21 cellular contexts compared by ENCODE assay signal in the genomic region with DNA sequence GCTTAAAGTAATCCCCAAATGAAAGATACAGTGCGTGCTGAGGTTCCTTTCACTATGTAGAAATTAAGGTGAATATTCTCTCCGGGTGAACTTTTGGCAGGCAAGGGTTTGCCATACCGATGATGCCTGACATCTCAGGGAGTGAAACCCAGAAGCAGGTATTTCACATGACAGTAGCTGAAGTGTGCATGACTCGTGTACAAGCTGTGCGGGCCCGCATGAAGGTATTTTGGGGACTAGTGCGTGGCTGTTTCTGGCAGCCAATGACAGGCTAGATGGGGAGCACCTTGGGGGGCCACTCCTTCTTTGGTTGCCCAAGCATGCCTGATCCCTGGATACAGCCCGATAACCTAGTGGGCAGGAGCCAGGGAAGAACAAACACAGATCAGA.
"Had no signal": no experiment of that assay in that cellular context is flagged by ENCODE, and none has a peak within 500 bp of the region (broad histone marks: within the 10 kb centered on the region; RNA-seq: fewer than 3 reads in every experiment).

No MANE protein-coding gene starts in this region.

- DNase-seq: KBM-7, NCI-H1092, NCI-H1105 treated with DMSO at 0.1 percent for 48 hours, NCI-H1417 treated with DMSO at 0.1 percent for 48 hours, NCI-H146, NCI-H1694 treated with DMSO at 0.1 percent for 48 hours, NCI-H1930, NCI-H2081, NCI-H2171, NCI-H226, NCI-H446, NCI-H510A, NCI-H524 treated with DMSO at 0.1 percent for 48 hours, NCI-H69, NCI-H774, PC-3, SHP77 treated with DMSO at 0.1 percent for 48 hours, SJCRH30 had no signal

- H3K4me3 ChIP-seq: SJCRH30 had no signal

- H3K27me3 ChIP-seq: SJCRH30 had no signal

- H3K27ac ChIP-seq: SJCRH30 had no signal

- H3K9me3 ChIP-seq: SJCRH30 had no signal

- H3K36me3 ChIP-seq: SJCRH30 had no signal

- ATAC-seq: Panc1, PC-3, Right ventricle myocardium inferior, SK-N-SH treated with all-trans-retinoic acid at 6 μM for 48 hours had no signal
